9 cellular contexts compared by ENCODE assay signal in the genomic region with DNA sequence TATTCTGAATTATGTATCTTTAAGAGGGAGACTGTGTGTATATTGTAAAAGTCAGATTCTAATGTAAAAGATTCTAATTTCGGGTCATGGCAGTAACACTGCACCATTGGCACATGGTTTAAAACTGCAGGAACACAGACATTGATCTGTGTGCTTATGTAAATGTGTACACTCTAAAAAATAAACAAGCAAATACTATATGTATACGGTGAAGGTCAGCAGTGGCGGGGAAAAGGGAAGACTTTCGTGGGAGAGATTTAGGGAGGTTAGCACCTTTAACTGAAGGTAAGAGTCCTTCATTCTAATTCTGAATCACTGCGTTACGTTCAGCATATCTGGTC.
A peak's percentile ranks its signal among the peaks of the same experiment; 100 is the strongest.
DNase-seq lines count a peak whose midpoint lies in the region; ATAC-seq and TF ChIP-seq lines count a peak whose summit lies in the region.
"Had no signal": no experiment of that assay in that cellular context is flagged by ENCODE, and none has a peak within 500 bp of the region (broad histone marks: within the 10 kb centered on the region; RNA-seq: fewer than 3 reads in every experiment).

No MANE protein-coding gene starts in this region.

- H3K4me1 ChIP-seq in HUES64 (ENCODE audit: insufficient read depth, low read length) (peaks cover 9% of the 10 kb centered on the region), body of pancreas (peaks cover 9% of the 10 kb centered on the region), mesodermal cell (ENCODE audit: control insufficient read depth, insufficient read depth, low read length, poor library complexity, severe bottlenecking) (peaks cover 5% of the 10 kb centered on the region), testis (peaks cover 8% of the 10 kb centered on the region), BE2C (no peaks in the 10 kb centered on the region; the same call in 1 of the 2 replicates)

- 76% methylated on average over 5 of the region's 6 CpGs for WGBS in HUES64
- whole genome bisulfite sequencing in body of pancreas, 2 donors, result 44 to 48% methylated on average over 6 of the region's 6 CpGs
- 75 to 100% methylated on average over 1 to 2 of the region's 6 CpGs for WGBS in mesodermal cell (ENCODE audit: insufficient coverage in 2 of 2), 2 experiments
- WGBS in testis, 2 donors, result 56 to 57% methylated on average over 6 of the region's 6 CpGs

- H3K4me3 ChIP-seq in HUES64 (ENCODE audit: low read length) (no peak overlapping the region), body of pancreas (no peak overlapping the region), mesodermal cell (ENCODE audit: extremely low read depth, insufficient read depth, low read length, poor library complexity, severe bottlenecking) (no peak overlapping the region), testis (no peak overlapping the region), BE2C (ENCODE audit: low read depth, low read length) (no peak overlapping the region)

- peak overlapping the region; percentile 69 for H3K27ac ChIP-seq in HUES64 (ENCODE audit: low read depth, low read length)
- peak overlapping the region; percentile 69 to 74 (median 70) for H3K27ac ChIP-seq in body of pancreas
- peak overlapping the region; percentile 96 for H3K27ac ChIP-seq in mesodermal cell (ENCODE audit: low read depth, low read length, severe bottlenecking)
- H3K27ac ChIP-seq in testis, result peak overlapping the region; percentile 34 to 44

- DNase-seq in body of pancreas (no peak), testis (no peak), BE2C (no peak), GM13977 (ENCODE audit: low spot score) (no peak)
- no peak for DNase-seq in activated T-cell treated with anti-CD3 and anti-CD28 coated beads, Interleukin-2, amount 50 U/mL, for 1 hour
- DNase-seq: NCI-H446, retina had no signal

- H3K27me3 ChIP-seq in HUES64 (ENCODE audit: insufficient read depth, low read length) (no peaks in the 10 kb centered on the region), body of pancreas (no peaks in the 10 kb centered on the region), testis (no peaks in the 10 kb centered on the region), BE2C (no peaks in the 10 kb centered on the region)

- TF ChIP-seq POLR2A in body of pancreas (IDR thresholded peaks at IDR 0.05), result no peak
- no peak for TF ChIP-seq POLR2A in testis (IDR thresholded peaks at IDR 0.05)

- intact Hi-C loops in body of pancreas (cut with DNase I) (loop anchor here (10.0 kb wide), 1 partner anchor 224 kb away; no protein-coding TSS in a partner anchor), testis (cut with DNase I; ENCODE audit: low total_unique reads) (no loop called here)

- ATAC-seq in body of pancreas, result no peak

- TF ChIP-seq CTCF in body of pancreas (IDR thresholded peaks at IDR 0.05) (no peak), testis (IDR thresholded peaks at IDR 0.05) (no peak), BE2C (IDR thresholded peaks at IDR 0.05; ENCODE audit: low read depth, low read length) (no peak), GM13977 (IDR thresholded peaks at IDR 0.05; ENCODE audit: extremely low read depth, insufficient read depth, missing control alignments) (no peak)

- no peaks in the 10 kb centered on the region for H3K36me3 ChIP-seq in HUES64 (ENCODE audit: insufficient read depth, low read length)
- H3K36me3 ChIP-seq in body of pancreas (replicated peaks in 1 of 2; ENCODE audit: insufficient read depth in 1 of 2, low read depth in 2 of 2), result no peaks in the 10 kb centered on the region
- H3K36me3 ChIP-seq in mesodermal cell (ENCODE audit: control insufficient read depth, insufficient read depth, low read length), result no peaks in the 10 kb centered on the region
- H3K36me3 ChIP-seq in testis (ENCODE audit: low read depth, missing control alignments), result no peaks in the 10 kb centered on the region
- no peaks in the 10 kb centered on the region for H3K36me3 ChIP-seq in BE2C

- peak overlapping the region; percentile 77 for H3K9ac ChIP-seq in HUES64 (ENCODE audit: low read depth, low read length)

- in situ Hi-C loops in GM13977 (cut with MboI; ENCODE audit: low pct_unique_long_range_greater_than_20kb, low sequenced_read_pairs, unreplicated experiment), result no loop called here

- H3K9me3 ChIP-seq in HUES64 (ENCODE audit: insufficient read depth, low read depth, low read length) (no peaks in the 10 kb centered on the region), body of pancreas (no peaks in the 10 kb centered on the region), mesodermal cell (ENCODE audit: control insufficient read depth, low read length) (no peaks in the 10 kb centered on the region), testis (no peaks in the 10 kb centered on the region), BE2C (no peaks in the 10 kb centered on the region)

Comparison
In these comparisons a context has a peak if more than half of its experiments do, and no peak if none do; other contexts are left out.
1. H3K27ac ChIP-seq: peak in every context shown above with its lines; median percentile 96 in mesodermal cell; 70 in body of pancreas; 69 in HUES64; 39 in testis.